In the genomic region with DNA sequence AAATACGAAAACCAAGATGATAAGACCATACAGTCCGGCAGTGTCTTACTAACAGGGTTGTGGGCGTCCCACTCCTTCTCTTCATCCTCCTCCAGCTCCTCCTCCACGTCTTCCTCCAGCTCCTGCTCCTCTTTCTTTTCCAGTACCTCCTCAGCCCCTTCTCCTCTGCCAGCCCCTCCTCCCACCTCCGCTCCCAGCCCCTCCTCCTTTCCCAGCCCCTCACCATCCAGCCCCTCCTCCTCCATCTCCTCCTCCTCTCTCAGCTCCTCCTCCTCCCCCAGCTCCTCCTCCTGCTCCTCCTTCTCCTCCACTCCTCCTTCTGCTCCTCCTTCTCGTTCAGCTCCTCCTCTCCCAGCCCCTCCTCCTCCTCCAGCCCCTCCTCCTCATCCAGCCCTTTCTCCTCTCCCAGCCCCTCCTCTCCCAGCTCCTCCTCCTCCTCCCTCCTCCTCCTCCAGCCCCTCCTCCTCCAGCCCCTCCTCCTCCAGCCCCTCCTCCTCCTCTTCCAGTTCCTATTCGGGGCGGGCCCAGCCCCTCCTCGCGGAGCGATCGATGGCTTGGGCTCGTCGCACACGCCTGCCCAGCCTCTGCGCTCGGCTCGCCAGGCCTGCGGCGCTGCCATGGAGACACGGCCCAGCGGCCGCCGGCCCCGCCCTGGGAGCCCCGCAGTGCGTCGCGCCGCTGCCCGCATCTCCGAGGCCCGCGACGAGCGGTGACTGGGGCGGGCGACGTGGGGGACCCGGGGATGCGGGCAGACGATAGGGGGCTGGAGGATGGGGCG, we compare ENCODE assay signal across 8 cellular contexts. TPM values are rescaled to one million over a fixed set of nuclear protein-coding genes. Genes with fewer than 3 reads are reported as not detected.
A peak's percentile ranks its signal among the peaks of the same experiment; 100 is the strongest.
DNase-seq lines count a peak whose midpoint lies in the region; ATAC-seq and TF ChIP-seq lines count a peak whose summit lies in the region.

A gene with protein sequence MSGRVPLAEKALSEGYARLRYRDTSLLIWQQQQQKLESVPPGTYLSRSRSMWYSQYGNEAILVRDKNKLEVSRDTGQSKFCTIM (plus strand): TSS at position 654 of the 778 bp plus-strand sequence. CDS start 1,267 bp downstream, outside the sequence.

- ATAC-seq in GM21529 (IDR thresholded peaks at IDR 0.05; ENCODE audit: unreplicated experiment), result peak; percentile 83

- CTCF ChIA-PET in Calu3 (lab: Charles Lee) (interaction anchor here (0.7 to 1.4 kb wide), 7 partner anchors 30 to 621 kb away, joined by 4 to 10 read pairs (median 6); a partner anchor contains a TSS), PC-9 (lab: Charles Lee) (interaction anchor here (0.5 to 1.7 kb wide), 17 partner anchors 17 to 1217 kb away, joined by 3 to 19 read pairs (median 6); no protein-coding TSS in a partner anchor)

- POLR2A ChIA-PET in PC-9 (lab: Charles Lee; ENCODE audit: unreplicated experiment), result interaction anchor here (0.5 to 1.2 kb wide), 12 partner anchors 14 to 1883 kb away, joined by 3 to 28 read pairs (median 6); a partner anchor contains a TSS

- TF ChIP-seq RAD21 in Ishikawa (IDR thresholded peaks at IDR 0.05; ENCODE audit: low read depth), result no peak

- peaks cover 35% of the 10 kb centered on the region for H3K36me3 Mint-ChIP-seq in Calu3 (ENCODE audit: insufficient read depth, unreplicated experiment)

- peak within 1 kb of the TSS; percentile 91 for H2AFZ ChIP-seq in PC-9

- no peaks in the 10 kb centered on the region for H3K4me1 Mint-ChIP-seq in Calu3 (ENCODE audit: low read depth, unreplicated experiment)

- H3K27ac ChIP-seq in PC-9, result no peak within 1 kb of the TSS

- peaks cover 16% of the 10 kb centered on the region; the same call in 1 of the 2 replicates for H3F3A ChIP-seq in PC-9 (ENCODE audit: insufficient read depth, low read depth)

- no peaks in the 10 kb centered on the region for H4K20me1 ChIP-seq in PC-9 (ENCODE audit: insufficient read depth)

- no peaks in the 10 kb centered on the region for H3K79me2 ChIP-seq in PC-9 (ENCODE audit: low read depth)

- DNase-seq in Calu3 (peak; percentile 91), PC-9 (peak; percentile 88 to 97), activated T-cell treated with anti-CD3 and anti-CD28 coated beads for 48 hours (ENCODE audit: low read depth) (peak; percentile 90), epithelial cell of proximal tubule (ENCODE audit: low read depth) (peak; percentile 92), mucosa of gallbladder (ENCODE audit: low spot score) (peak; percentile 97)
- DNase-seq in stimulated activated CD8-positive, alpha-beta memory T cell treated with anti-CD3 and anti-CD28 coated beads, Interleukin-4, amount 100 ng/mL, for 24 hours (ENCODE audit: low read depth), result peak; percentile 89

- no peaks in the 10 kb centered on the region for H3K27me3 Mint-ChIP-seq in Calu3 (ENCODE audit: unreplicated experiment)

- peak within 1 kb of the TSS; percentile 67 for H3K4me3 Mint-ChIP-seq in Calu3 (ENCODE audit: low read depth, unreplicated experiment)

- H3K27ac Mint-ChIP-seq in Calu3 (ENCODE audit: unreplicated experiment), result no peak within 1 kb of the TSS

- H3K9me3 Mint-ChIP-seq in Calu3 (ENCODE audit: low read depth, unreplicated experiment), result no peaks in the 10 kb centered on the region

- H3K4me2 ChIP-seq in PC-9, result peak within 1 kb of the TSS; percentile 84

- H3K9me3 ChIP-seq in PC-9 (ENCODE audit: insufficient read depth, low read depth), result no peaks in the 10 kb centered on the region

- TF ChIP-seq EP300 in Ishikawa (IDR thresholded peaks at IDR 0.05; ENCODE audit: borderline replicate concordance), result no peak

- no peaks in the 10 kb centered on the region for H3K9me2 ChIP-seq in PC-9 (ENCODE audit: insufficient read depth)

- H3K27me3 ChIP-seq in PC-9 (ENCODE audit: insufficient read depth, low read depth), result no peaks in the 10 kb centered on the region

- TF ChIP-seq CTCF in Calu3 (IDR thresholded peaks at IDR 0.05; ENCODE audit: unreplicated experiment), result no peak
- no peak for TF ChIP-seq CTCF in PC-9 (conservative IDR thresholded peaks at IDR 0.05)
- TF ChIP-seq CTCF in epithelial cell of proximal tubule (conservative IDR thresholded peaks at IDR 0.05; ENCODE audit: low read depth, low read length), result no peak

- intact Hi-C loops in Calu3 (cut with micrococcal nuclease; ENCODE audit: unreplicated experiment), result no loop called here
- intact Hi-C loops in PC-9 (cut with micrococcal nuclease; ENCODE audit: unreplicated experiment), result loop anchor here (1.0 to 2.0 kb wide), 5 partner anchors 32 to 140 kb away; a partner anchor contains a TSS

- no peaks in the 10 kb centered on the region for H3K36me3 ChIP-seq in PC-9 (ENCODE audit: low read depth)

- peaks cover 10% of the 10 kb centered on the region for H3K4me1 ChIP-seq in PC-9 (replicated peaks; ENCODE audit: insufficient read depth)

- BruUV-seq in Calu3 (replicated peaks; lab: Mats Ljungman, UMichigan), result no TSS peak
- BruUV-seq in PC-9 (replicated peaks; lab: Mats Ljungman, UMichigan), result no TSS peak

- peak within 1 kb of the TSS; percentile 72 for H3K4me3 ChIP-seq in PC-9
- peak within 1 kb of the TSS; percentile 88 for H3K4me3 ChIP-seq in epithelial cell of proximal tubule (ENCODE audit: low read depth, low read length)

TF ChIP-seq in Ishikawa, 13 proteins besides CTCF, POLR2A, EP300 and RAD21:
- TF ChIP-seq, protein P1, sequence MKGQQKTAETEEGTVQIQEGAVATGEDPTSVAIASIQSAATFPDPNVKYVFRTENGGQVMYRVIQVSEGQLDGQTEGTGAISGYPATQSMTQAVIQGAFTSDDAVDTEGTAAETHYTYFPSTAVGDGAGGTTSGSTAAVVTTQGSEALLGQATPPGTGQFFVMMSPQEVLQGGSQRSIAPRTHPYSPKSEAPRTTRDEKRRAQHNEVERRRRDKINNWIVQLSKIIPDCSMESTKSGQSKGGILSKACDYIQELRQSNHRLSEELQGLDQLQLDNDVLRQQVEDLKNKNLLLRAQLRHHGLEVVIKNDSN (IDR thresholded peaks at IDR 0.05), result no peak
- TF ChIP-seq TEAD4 (IDR thresholded peaks at IDR 0.05) (0 out of 2 replicates have a peak, but pooled peaks have one; percentile 7), TAF1 (IDR thresholded peaks at IDR 0.05; ENCODE audit: low read depth) (no peak), EGR1 (IDR thresholded peaks at IDR 0.05) (no peak), ZBTB7A (IDR thresholded peaks at IDR 0.05; ENCODE audit: low read depth) (no peak), FOXM1 (IDR thresholded peaks at IDR 0.05; ENCODE audit: borderline replicate concordance, low read depth) (no peak), YY1 (IDR thresholded peaks at IDR 0.05; ENCODE audit: low read depth) (peak; percentile 85), CEBPB (IDR thresholded peaks at IDR 0.05) (no peak), CREB1 (IDR thresholded peaks at IDR 0.05; ENCODE audit: low read depth) (no peak), TCF12 (IDR thresholded peaks at IDR 0.05; ENCODE audit: low read depth) (no peak), NFIC (IDR thresholded peaks at IDR 0.05) (no peak)
- TF ChIP-seq, protein P2, sequence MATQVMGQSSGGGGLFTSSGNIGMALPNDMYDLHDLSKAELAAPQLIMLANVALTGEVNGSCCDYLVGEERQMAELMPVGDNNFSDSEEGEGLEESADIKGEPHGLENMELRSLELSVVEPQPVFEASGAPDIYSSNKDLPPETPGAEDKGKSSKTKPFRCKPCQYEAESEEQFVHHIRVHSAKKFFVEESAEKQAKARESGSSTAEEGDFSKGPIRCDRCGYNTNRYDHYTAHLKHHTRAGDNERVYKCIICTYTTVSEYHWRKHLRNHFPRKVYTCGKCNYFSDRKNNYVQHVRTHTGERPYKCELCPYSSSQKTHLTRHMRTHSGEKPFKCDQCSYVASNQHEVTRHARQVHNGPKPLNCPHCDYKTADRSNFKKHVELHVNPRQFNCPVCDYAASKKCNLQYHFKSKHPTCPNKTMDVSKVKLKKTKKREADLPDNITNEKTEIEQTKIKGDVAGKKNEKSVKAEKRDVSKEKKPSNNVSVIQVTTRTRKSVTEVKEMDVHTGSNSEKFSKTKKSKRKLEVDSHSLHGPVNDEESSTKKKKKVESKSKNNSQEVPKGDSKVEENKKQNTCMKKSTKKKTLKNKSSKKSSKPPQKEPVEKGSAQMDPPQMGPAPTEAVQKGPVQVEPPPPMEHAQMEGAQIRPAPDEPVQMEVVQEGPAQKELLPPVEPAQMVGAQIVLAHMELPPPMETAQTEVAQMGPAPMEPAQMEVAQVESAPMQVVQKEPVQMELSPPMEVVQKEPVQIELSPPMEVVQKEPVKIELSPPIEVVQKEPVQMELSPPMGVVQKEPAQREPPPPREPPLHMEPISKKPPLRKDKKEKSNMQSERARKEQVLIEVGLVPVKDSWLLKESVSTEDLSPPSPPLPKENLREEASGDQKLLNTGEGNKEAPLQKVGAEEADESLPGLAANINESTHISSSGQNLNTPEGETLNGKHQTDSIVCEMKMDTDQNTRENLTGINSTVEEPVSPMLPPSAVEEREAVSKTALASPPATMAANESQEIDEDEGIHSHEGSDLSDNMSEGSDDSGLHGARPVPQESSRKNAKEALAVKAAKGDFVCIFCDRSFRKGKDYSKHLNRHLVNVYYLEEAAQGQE (IDR thresholded peaks at IDR 0.05; ENCODE audit: low read depth), result no peak
- TF ChIP-seq, protein P3, sequence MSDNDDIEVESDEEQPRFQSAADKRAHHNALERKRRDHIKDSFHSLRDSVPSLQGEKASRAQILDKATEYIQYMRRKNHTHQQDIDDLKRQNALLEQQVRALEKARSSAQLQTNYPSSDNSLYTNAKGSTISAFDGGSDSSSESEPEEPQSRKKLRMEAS (IDR thresholded peaks at IDR 0.05), result peak; percentile 48; the same call in 1 of the 2 replicates
TF ChIP-seq in Ishikawa: peak in this region for 3.

RNA-seq across cellular contexts. Expression of the gene that starts here (rescaled TPM):
- total RNA-seq in Calu3 (2022), result 10.5 and 10.7 TPM in 2 replicates
- 23.7 and 26.2 TPM in 2 replicates for total RNA-seq in PC-9 (2021)
- 14.1 and 22.7 TPM in 2 replicates for total RNA-seq in epithelial cell of proximal tubule
- total RNA-seq in mucosa of gallbladder, result 31.0 TPM
